9 cellular contexts compared by ENCODE assay signal in the genomic region with DNA sequence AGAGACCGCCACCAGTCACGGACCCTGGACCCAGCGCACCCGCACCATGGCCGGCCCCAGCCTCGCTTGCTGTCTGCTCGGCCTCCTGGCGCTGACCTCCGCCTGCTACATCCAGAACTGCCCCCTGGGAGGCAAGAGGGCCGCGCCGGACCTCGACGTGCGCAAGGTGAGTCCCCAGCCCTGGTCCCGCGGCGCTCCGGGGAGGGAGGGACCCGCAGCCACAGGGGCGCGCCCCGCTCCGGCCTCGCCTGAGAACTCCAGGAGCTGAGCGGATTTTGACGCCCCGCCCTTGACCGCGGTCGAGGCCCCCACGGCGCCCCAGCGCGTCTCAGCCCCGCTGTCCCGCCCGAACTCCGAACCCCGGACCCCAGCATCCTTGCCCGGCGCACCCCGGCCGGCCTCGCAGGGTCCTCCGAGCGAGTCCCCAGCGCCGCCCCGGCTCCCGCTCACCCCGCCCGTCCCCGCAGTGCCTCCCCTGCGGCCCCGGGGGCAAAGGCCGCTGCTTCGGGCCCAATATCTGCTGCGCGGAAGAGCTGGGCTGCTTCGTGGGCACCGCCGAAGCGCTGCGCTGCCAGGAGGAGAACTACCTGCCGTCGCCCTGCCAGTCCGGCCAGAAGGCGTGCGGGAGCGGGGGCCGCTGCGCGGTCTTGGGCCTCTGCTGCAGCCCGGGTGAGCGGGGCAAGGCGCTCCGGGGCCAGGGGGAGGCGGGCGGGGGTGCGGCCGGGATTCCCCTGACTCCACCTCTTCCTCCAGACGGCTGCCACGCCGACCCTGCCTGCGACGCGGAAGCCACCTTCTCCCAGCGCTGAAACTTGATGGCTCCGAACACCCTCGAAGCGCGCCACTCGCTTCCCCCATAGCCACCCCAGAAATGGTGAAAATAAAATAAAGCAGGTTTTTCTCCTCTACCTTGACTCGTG. TPM values are rescaled to one million over a fixed set of nuclear protein-coding genes. Genes with fewer than 3 reads are reported as not detected.
DNase-seq lines count a peak whose midpoint lies in the region; ATAC-seq and TF ChIP-seq lines count a peak whose summit lies in the region.
"Had no signal": no experiment of that assay in that cellular context is flagged by ENCODE, and none has a peak within 500 bp of the region (broad histone marks: within the 10 kb centered on the region; RNA-seq: fewer than 3 reads in every experiment).

A gene (plus strand): TSS at position 11 of the 920 bp plus-strand sequence. CDS start 36 bp downstream, at position 47.

- H3K4me3 Mint-ChIP-seq in Calu3 (ENCODE audit: low read depth, unreplicated experiment) (peak within 1 kb of the TSS; percentile 55), type B pancreatic cell (peak within 1 kb of the TSS; percentile 78)

- H3K27ac ChIP-seq in esophagus (ENCODE audit: low read depth in 2 of 2, low read length in 1 of 2): no peak within 1 kb of the TSS
- H3K27ac ChIP-seq in trophoblast cell (ENCODE audit: low read depth, low read length): no peak within 1 kb of the TSS

- H3K36me3 ChIP-seq in esophagus (ENCODE audit: control insufficient read depth in 2 of 2, insufficient read depth in 2 of 2, low read length in 1 of 2) (no peaks in the 10 kb centered on the region), trophoblast cell (ENCODE audit: control insufficient read depth in 1 of 2, insufficient read depth in 2 of 2, low read length in 2 of 2) (no peaks in the 10 kb centered on the region)

- no peak within 1 kb of the TSS for H2BK5ac ChIP-seq in trophoblast cell (ENCODE audit: low read depth, low read length, poor library complexity)

- H3K36me3 Mint-ChIP-seq in Calu3 (ENCODE audit: insufficient read depth, unreplicated experiment): no peaks in the 10 kb centered on the region
- peaks cover 5% of the 10 kb centered on the region for H3K36me3 Mint-ChIP-seq in type B pancreatic cell

- no peak within 1 kb of the TSS for H4K8ac ChIP-seq in trophoblast cell (ENCODE audit: low read depth, low read length)

- no peak within 1 kb of the TSS for H4K12ac ChIP-seq in trophoblast cell (ENCODE audit: low read depth, low read length)

- no peak within 1 kb of the TSS for H3K4ac ChIP-seq in trophoblast cell (ENCODE audit: low read depth, low read length)

- H3K9ac ChIP-seq in trophoblast cell (ENCODE audit: low read length): no peak within 1 kb of the TSS

- BruUV-seq in Calu3 (replicated peaks; lab: Mats Ljungman, UMichigan): no TSS peak

- H3K27me3 Mint-ChIP-seq in Calu3 (ENCODE audit: unreplicated experiment) (peaks cover 16% of the 10 kb centered on the region), type B pancreatic cell (peaks cover 37% of the 10 kb centered on the region)

- H3K79me1 ChIP-seq in trophoblast cell (ENCODE audit: low read length): no peaks in the 10 kb centered on the region

- H2AK5ac ChIP-seq in trophoblast cell (ENCODE audit: low read length): no peak within 1 kb of the TSS

- no peak within 1 kb of the TSS for H3K23ac ChIP-seq in trophoblast cell (ENCODE audit: low read length)

- H2BK12ac ChIP-seq in trophoblast cell (ENCODE audit: low read length): no peak within 1 kb of the TSS

- H3K4me1 Mint-ChIP-seq in Calu3 (ENCODE audit: low read depth, unreplicated experiment) (peaks cover 7% of the 10 kb centered on the region), type B pancreatic cell (ENCODE audit: unreplicated experiment) (peaks cover 4% of the 10 kb centered on the region)

- in situ Hi-C loops in ACHN (cut with HindIII; ENCODE audit: low pct_ligation_motif_present, low pct_unique_long_range_greater_than_20kb, low sequenced_read_pairs): no loop called here

- no peak within 1 kb of the TSS for H2BK120ac ChIP-seq in trophoblast cell (ENCODE audit: insufficient read depth, low read length, poor library complexity)

- peak within 1 kb of the TSS; percentile 69 for H3K27ac Mint-ChIP-seq in Calu3 (ENCODE audit: unreplicated experiment)
- no peak within 1 kb of the TSS for H3K27ac Mint-ChIP-seq in type B pancreatic cell

- 11 to 13% methylated on average over 58 to 95 of the region's 95 CpGs for WGBS in esophagus, 2 donors
- no CpG with 5 or more reads among the region's 95 CpGs for WGBS in trophoblast cell (ENCODE audit: extremely low coverage, insufficient coverage, insufficient read length)

- H3K4me3 ChIP-seq in esophagus (ENCODE audit: low read depth in 1 of 2, low read length in 2 of 2): peak within 1 kb of the TSS; percentile 34 to 45
- H3K4me3 ChIP-seq in trophoblast cell (ENCODE audit: low read depth, low read length): peak within 1 kb of the TSS; percentile 21

- peak within 1 kb of the TSS; percentile 28 for H2AFZ ChIP-seq in trophoblast cell (ENCODE audit: insufficient read depth, low read length, poor library complexity)

- no peak within 1 kb of the TSS for H3K18ac ChIP-seq in trophoblast cell (ENCODE audit: low read length)

- no peak for DNase-seq in Calu3
- DNase-seq in activated CD8-positive, alpha-beta memory T cell treated with anti-CD3 and anti-CD28 coated beads for 1 hour (ENCODE audit: extremely low read depth in 1 of 2, low read depth in 1 of 2): peak; percentile 55 to 59
- DNase-seq in trophoblast cell: no peak
- no peak for DNase-seq in type B pancreatic cell (ENCODE audit: extremely low spot score, unreplicated experiment)
- DNase-seq in HK-2 (ENCODE audit: unreplicated experiment): no peak
- no peak for DNase-seq in ACHN

- H4K91ac ChIP-seq in trophoblast cell (ENCODE audit: low read depth, low read length): no peak within 1 kb of the TSS

- ATAC-seq in HG03097 (IDR thresholded peaks at IDR 0.05; ENCODE audit: low FRiP score, unreplicated experiment): no peak

- H3K4me2 ChIP-seq in trophoblast cell (ENCODE audit: low read length): peak within 1 kb of the TSS; percentile 46

- H3K4me1 ChIP-seq in esophagus (ENCODE audit: control insufficient read depth in 2 of 2, insufficient read depth in 2 of 2, low read length in 1 of 2) (peaks cover 0 to 4% of the 10 kb centered on the region in 2 donors), trophoblast cell (ENCODE audit: control insufficient read depth in 1 of 2, insufficient read depth in 2 of 2, low read length in 2 of 2) (peaks cover 0 to 3% of the 10 kb centered on the region in 2 experiments)

- H3K14ac ChIP-seq in trophoblast cell (ENCODE audit: low read length): no peak within 1 kb of the TSS

- H3K79me2 ChIP-seq in trophoblast cell (ENCODE audit: control insufficient read depth, insufficient read depth, low read length, poor library complexity): no peaks in the 10 kb centered on the region

- intact Hi-C loops in Calu3 (cut with micrococcal nuclease; ENCODE audit: unreplicated experiment): no loop called here

- TF ChIP-seq CTCF in Calu3 (IDR thresholded peaks at IDR 0.05; ENCODE audit: unreplicated experiment): no peak
- TF ChIP-seq CTCF in type B pancreatic cell (conservative IDR thresholded peaks at IDR 0.05): no peak

- H3K9me3 Mint-ChIP-seq in Calu3 (ENCODE audit: low read depth, unreplicated experiment) (no peaks in the 10 kb centered on the region), type B pancreatic cell (no peaks in the 10 kb centered on the region)

- H3K27me3 ChIP-seq in esophagus (ENCODE audit: control insufficient read depth in 1 of 2, insufficient read depth in 2 of 2, low read length in 2 of 2) (no peaks in the 10 kb centered on the region), trophoblast cell (ENCODE audit: insufficient read depth, low read length) (peaks cover 19% of the 10 kb centered on the region)

- H3K9me3 ChIP-seq in esophagus (ENCODE audit: control insufficient read depth in 2 of 2, insufficient read depth in 1 of 2, low read depth in 1 of 2, low read length in 1 of 2) (no peaks in the 10 kb centered on the region), trophoblast cell (ENCODE audit: insufficient read depth, low read depth, low read length) (peaks cover 10% of the 10 kb centered on the region)

- CTCF ChIA-PET in Calu3 (lab: Charles Lee): no interaction called here

RNA-seq across cellular contexts. Expression of the gene that starts here (rescaled TPM):
- not detected in 2 replicates for total RNA-seq in Calu3 (2022)
- under 1 TPM in 1 of 2 donors, not detected in 1; 0.13 TPM for polyA plus RNA-seq in esophagus
- 0.12 TPM in 1 of 2 replicates, not detected in the other for polyA plus RNA-seq in trophoblast cell (2013)
- 1.2 TPM in 1 of 2 replicates, not detected in the other for total RNA-seq in type B pancreatic cell (ENCODE audit: low replicate concordance)
- total RNA-seq: dermis microvascular lymphatic vessel endothelial cell had no signal

Comparison
In these comparisons a context has a peak if more than half of its experiments do, and no peak if none do; other contexts are left out.
1. DNase-seq: peak in activated CD8-positive, alpha-beta memory T cell treated with anti-CD3 and anti-CD28 coated beads for 1 hour (2 of 2); none in Calu3 (single experiment), trophoblast cell (0 of 2), type B pancreatic cell (single experiment), HK-2 (single experiment) and ACHN (single experiment).